Comparison of ENCODE assay signal across 15 cellular contexts in the genomic region with DNA sequence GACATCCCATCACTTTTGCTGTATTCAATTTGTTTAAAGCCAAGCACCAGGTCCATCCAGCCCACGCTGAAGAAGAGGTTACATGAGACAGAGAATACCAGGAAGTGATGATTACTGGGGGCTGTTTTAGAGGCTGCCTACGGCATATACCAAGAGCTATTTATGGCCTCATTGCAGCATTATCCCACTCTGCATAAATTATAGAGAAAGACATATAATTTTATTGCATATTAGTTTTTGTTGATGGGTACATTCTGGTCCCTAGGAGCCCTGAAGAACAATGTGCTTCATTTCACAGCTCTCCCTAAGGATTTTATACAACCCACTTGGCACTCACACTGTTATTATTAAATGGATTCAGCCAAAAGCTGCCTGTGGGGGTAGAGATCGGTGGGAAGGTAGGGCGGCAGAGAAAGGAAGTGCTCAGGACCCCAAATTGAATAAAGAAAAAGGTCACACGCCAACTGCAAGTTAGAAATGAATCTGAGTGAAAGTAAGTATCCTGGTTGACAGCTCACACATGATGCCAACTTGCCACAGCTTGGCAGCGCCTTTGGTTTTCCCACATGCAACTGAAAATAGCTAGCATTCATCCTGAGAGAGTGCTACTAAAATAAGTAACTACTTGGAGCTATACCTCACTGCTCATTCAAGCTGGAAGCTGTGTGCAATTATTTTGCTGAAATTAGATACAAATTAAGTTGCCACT.
DNase-seq lines count a peak whose midpoint lies in the region; ATAC-seq and TF ChIP-seq lines count a peak whose summit lies in the region.
"Had no signal": no experiment of that assay in that cellular context is flagged by ENCODE, and none has a peak within 500 bp of the region (broad histone marks: within the 10 kb centered on the region; RNA-seq: fewer than 3 reads in every experiment).

No MANE protein-coding gene starts in this region.

- no peaks in the 10 kb centered on the region for H3K27me3 Mint-ChIP-seq in activated CD4-positive, alpha-beta T cell treated with anti-CD3 and anti-CD28 coated beads, Interleukin-2, amount 10 ng/mL, durations not matched to agents 7 days and 5 days
- H3K27me3 Mint-ChIP-seq: activated naive CD8-positive, alpha-beta T cell treated with anti-CD3 and anti-CD28 coated beads, Interleukin-2, amount 10 ng/mL, durations not matched to agents 7 days and 5 days had no signal

- POLR2A ChIA-PET in activated CD4-positive, alpha-beta T cell treated with anti-CD3 and anti-CD28 coated beads, Interleukin-2, amount 10 ng/mL, durations not matched to agents 7 days and 5 days (lab: Charles Lee): interaction anchor here (0.6 kb wide), 1 partner anchor 47 kb away, joined by 4 read pairs; no protein-coding TSS in a partner anchor

- H3K4me3 ChIP-seq in right atrium auricular region: no peak overlapping the region

- peaks cover 69% of the 10 kb centered on the region for H3K4me1 Mint-ChIP-seq in activated CD4-positive, alpha-beta T cell treated with anti-CD3 and anti-CD28 coated beads, Interleukin-2, amount 10 ng/mL, durations not matched to agents 7 days and 5 days
- peaks cover 77% of the 10 kb centered on the region for H3K4me1 Mint-ChIP-seq in stimulated activated effector memory CD8-positive, alpha-beta T cell treated with anti-CD3 and anti-CD28 coated beads, Interleukin-12 subunit alpha, Interleukin-12 subunit beta, amount 100 ng/mL, for 72 hours

- peak overlapping the region; percentile 41 for H3K27ac ChIP-seq in angular gyrus (ENCODE audit: low read depth, low read length)
- H3K27ac ChIP-seq in right atrium auricular region: peak overlapping the region; percentile 99 to 100

- CTCF ChIA-PET in activated CD4-positive, alpha-beta T cell treated with anti-CD3 and anti-CD28 coated beads, Interleukin-2, amount 10 ng/mL, durations not matched to agents 7 days and 5 days (lab: Charles Lee): interaction anchor here (0.8 to 2.4 kb wide), 4 partner anchors 9 to 47 kb away, joined by 4 to 8 read pairs (median 4); no protein-coding TSS in a partner anchor

- peaks cover 7% of the 10 kb centered on the region for H3K9me3 Mint-ChIP-seq in activated CD4-positive, alpha-beta T cell treated with anti-CD3 and anti-CD28 coated beads, Interleukin-2, amount 10 ng/mL, durations not matched to agents 7 days and 5 days
- peaks cover 4% of the 10 kb centered on the region for H3K9me3 Mint-ChIP-seq in stimulated activated effector memory CD8-positive, alpha-beta T cell treated with anti-CD3 and anti-CD28 coated beads, Interleukin-12 subunit alpha, Interleukin-12 subunit beta, amount 100 ng/mL, for 72 hours
- H3K9me3 Mint-ChIP-seq: activated naive CD8-positive, alpha-beta T cell treated with anti-CD3 and anti-CD28 coated beads, Interleukin-2, amount 10 ng/mL, durations not matched to agents 7 days and 5 days; endodermal cell; natural killer cell had no signal

- H3K27ac Mint-ChIP-seq in activated CD4-positive, alpha-beta T cell treated with anti-CD3 and anti-CD28 coated beads, Interleukin-2, amount 10 ng/mL, durations not matched to agents 7 days and 5 days: peak overlapping the region; percentile 16
- peak overlapping the region; percentile 65 for H3K27ac Mint-ChIP-seq in stimulated activated effector memory CD8-positive, alpha-beta T cell treated with anti-CD3 and anti-CD28 coated beads, Interleukin-12 subunit alpha, Interleukin-12 subunit beta, amount 100 ng/mL, for 72 hours
- H3K27ac Mint-ChIP-seq: activated naive CD8-positive, alpha-beta T cell treated with anti-CD3 and anti-CD28 coated beads, Interleukin-2, amount 10 ng/mL, durations not matched to agents 7 days and 5 days; endodermal cell; natural killer cell had no signal

- H3K4me3 Mint-ChIP-seq in activated CD4-positive, alpha-beta T cell treated with anti-CD3 and anti-CD28 coated beads, Interleukin-2, amount 10 ng/mL, durations not matched to agents 7 days and 5 days: no peak overlapping the region
- peak overlapping the region; percentile 77 for H3K4me3 Mint-ChIP-seq in stimulated activated effector memory CD8-positive, alpha-beta T cell treated with anti-CD3 and anti-CD28 coated beads, Interleukin-12 subunit alpha, Interleukin-12 subunit beta, amount 100 ng/mL, for 72 hours
- H3K4me3 Mint-ChIP-seq: activated naive CD8-positive, alpha-beta T cell treated with anti-CD3 and anti-CD28 coated beads, Interleukin-2, amount 10 ng/mL, durations not matched to agents 7 days and 5 days; endodermal cell; natural killer cell had no signal

- H3K9me3 ChIP-seq in right atrium auricular region: no peaks in the 10 kb centered on the region

- peaks cover 0 to 64% of the 10 kb centered on the region in 2 donors for H3K4me1 ChIP-seq in right atrium auricular region

- no peaks in the 10 kb centered on the region for H3K27me3 ChIP-seq in right atrium auricular region

- no peak for ATAC-seq in stimulated activated effector memory CD8-positive, alpha-beta T cell treated with anti-CD3 and anti-CD28 coated beads, Interleukin-12 subunit alpha, Interleukin-12 subunit beta, amount 100 ng/mL, for 72 hours
- ATAC-seq: natural killer cell had no signal

- H3K36me3 Mint-ChIP-seq in activated CD4-positive, alpha-beta T cell treated with anti-CD3 and anti-CD28 coated beads, Interleukin-2, amount 10 ng/mL, durations not matched to agents 7 days and 5 days (ENCODE audit: low read depth): no peaks in the 10 kb centered on the region
- peaks cover 22% of the 10 kb centered on the region for H3K36me3 Mint-ChIP-seq in stimulated activated effector memory CD8-positive, alpha-beta T cell treated with anti-CD3 and anti-CD28 coated beads, Interleukin-12 subunit alpha, Interleukin-12 subunit beta, amount 100 ng/mL, for 72 hours
- H3K36me3 Mint-ChIP-seq: natural killer cell had no signal

- H3K36me3 ChIP-seq in right atrium auricular region: no peaks in the 10 kb centered on the region

- DNase-seq in activated CD4-positive, alpha-beta T cell treated with anti-CD3 and anti-CD28 coated beads, Interleukin-2, amount 10 ng/mL, durations not matched to agents 7 days and 5 days: no peak
- no peak for DNase-seq in activated CD4-positive, alpha-beta T cell treated with anti-CD3 and anti-CD28 coated beads for 1 hour
- DNase-seq in right atrium auricular region (ENCODE audit: low spot score) (no peak), T-helper 9 cell (no peak)
- no peak for DNase-seq in stimulated activated effector memory CD8-positive, alpha-beta T cell treated with anti-CD3 and anti-CD28 coated beads, Interleukin-12 subunit alpha, Interleukin-12 subunit beta, amount 100 ng/mL, for 72 hours (ENCODE audit: low spot score in 2 of 2)
- DNase-seq in activated effector memory CD4-positive, alpha-beta T cell treated with Interleukin-2 at 50 U/mL for 16 hours: no peak
- DNase-seq in stimulated activated CD4-positive, alpha-beta T cell treated with anti-CD3 and anti-CD28 coated beads, Interleukin-2, amount 100 ng/mL, for 48 hours: no peak
- DNase-seq: 8988T; activated CD4-positive, CD25-positive, alpha-beta regulatory T cell treated with anti-CD3 and anti-CD28 coated beads, Interleukin-2, amount 50 U/mL, for 72 hours; activated naive CD8-positive, alpha-beta T cell treated with anti-CD3 and anti-CD28 coated beads, Interleukin-2, amount 10 ng/mL, durations not matched to agents 7 days and 5 days; endodermal cell; natural killer cell; NCI-H510A; stimulated activated CD4-positive, alpha-beta T cell treated with anti-CD3 and anti-CD28 coated beads, Interleukin-15, amount 100 ng/mL, for 24 hours had no signal

- TF ChIP-seq CTCF in right atrium auricular region (IDR thresholded peaks at IDR 0.05): no peak
